Comparison of ENCODE assay signal across 23 cellular contexts in genomic region chr10:56928717-56929116, GRCh38.
"Had no signal": no experiment of that assay in that cellular context is flagged by ENCODE, and none has a peak within 500 bp of the region (broad histone marks: within the 10 kb centered on the region; RNA-seq: fewer than 3 reads in every experiment).

No MANE protein-coding gene starts in this region.

- H3K27me3 ChIP-seq: esophagus muscularis mucosa, gastrocnemius medialis, neutrophil, ovary, spleen, upper lobe of left lung had no signal

- H3K4me1 ChIP-seq: esophagus muscularis mucosa, gastrocnemius medialis, prostate gland, spleen, upper lobe of left lung had no signal

- H3K36me3 ChIP-seq: esophagus muscularis mucosa, gastrocnemius medialis, neutrophil, ovary, prostate gland, spleen, thoracic aorta, upper lobe of left lung had no signal

- H3K4me3 ChIP-seq: esophagus muscularis mucosa, gastrocnemius medialis, ovary, prostate gland, spleen, thoracic aorta, upper lobe of left lung had no signal

- H3K9me3 ChIP-seq: gastrocnemius medialis, neutrophil, ovary, prostate gland, thoracic aorta had no signal

- H3K27ac ChIP-seq: esophagus muscularis mucosa, gastrocnemius medialis, neutrophil, ovary, prostate gland, spleen, thoracic aorta, upper lobe of left lung had no signal

- ATAC-seq: activated T-cell treated with anti-CD3 and anti-CD28 coated beads, Interleukin-2, amount 50 U/mL, for 4 hours; gastrocnemius medialis; left lobe of liver; natural killer cell treated with Interleukin-12 subunit alpha and Interleukin-12 subunit beta and Interleukin-15 and Interleukin-18, amount 100 ng/mL, for 72 hours had no signal

- DNase-seq: activated CD4-positive, alpha-beta T cell treated with anti-CD3 and anti-CD28 coated beads for 4 hours; activated CD4-positive, alpha-beta T cell treated with anti-CD3 and anti-CD28 coated beads, Interleukin-2, amount 50 U/mL, for 48 hours; activated CD4-positive, CD25-positive, alpha-beta regulatory T cell; activated CD8-positive, alpha-beta memory T cell treated with anti-CD3 and anti-CD28 coated beads, Interleukin-2, amount 50 U/mL, for 48 hours; activated naive CD4-positive, alpha-beta T cell treated with Interleukin-2 at 50 U/mL for 16 hours; activated naive CD8-positive, alpha-beta T cell treated with anti-CD3 and anti-CD28 coated beads for 36 hours; activated T-cell treated with anti-CD3 and anti-CD28 coated beads, Interleukin-2, amount 50 U/mL, for 4 hours; central memory CD4-positive, alpha-beta T cell; effector memory CD4-positive, alpha-beta T cell; gastrocnemius medialis; head of caudate nucleus; islet precursor cell; ovary; spleen; stimulated activated CD4-positive, alpha-beta T cell treated with anti-CD3 and anti-CD28 coated beads, Interleukin-4, amount 100 ng/mL, for 1 hour; stimulated activated naive CD4-positive, alpha-beta T cell; upper lobe of left lung had no signal
